In the genomic region with DNA sequence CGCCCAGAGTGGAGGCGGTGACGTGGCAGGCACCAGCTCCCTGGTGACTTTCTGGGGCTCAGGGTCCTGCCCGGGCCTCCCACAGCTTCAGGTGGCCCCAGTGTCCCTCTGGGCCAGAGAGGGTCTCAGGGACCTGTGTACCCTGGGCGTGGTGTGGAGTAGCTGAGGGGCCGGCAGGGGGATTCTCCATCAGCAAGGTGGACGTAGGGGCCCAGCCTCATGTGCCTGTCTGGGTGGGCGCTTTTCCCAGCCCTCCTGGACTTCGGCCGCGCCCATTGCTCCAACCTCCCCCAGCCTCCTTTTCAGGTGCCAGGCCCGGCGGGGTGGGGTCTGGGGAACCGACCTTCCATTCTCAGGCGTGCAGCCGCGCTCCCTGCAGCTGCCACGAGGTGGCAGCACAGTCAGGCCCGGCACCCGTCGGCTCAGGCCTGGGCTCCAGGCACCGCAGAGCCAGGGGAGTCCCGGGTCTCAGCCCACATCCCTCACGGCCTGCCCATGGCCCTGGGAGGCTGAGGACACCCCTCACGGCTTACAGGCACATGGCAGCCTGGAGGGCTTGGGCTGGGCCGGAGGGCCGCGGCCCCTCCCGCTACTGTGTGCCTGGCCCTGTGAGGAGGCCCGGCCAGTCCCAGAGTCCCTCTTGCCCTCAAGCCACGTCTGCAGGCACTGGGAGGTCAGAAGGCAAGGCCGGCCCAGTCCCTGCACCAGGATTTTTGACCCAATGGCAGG, we compare ENCODE assay signal across 8 cellular contexts. TPM values are rescaled to one million over a fixed set of nuclear protein-coding genes. Genes with fewer than 3 reads are reported as not detected.
DNase-seq lines count a peak whose midpoint lies in the region; ATAC-seq, FAIRE-seq and TF ChIP-seq lines count a peak whose summit lies in the region.

No MANE protein-coding gene starts in this region.

- dilution Hi-C loops in endothelial cell of umbilical vein (cut with MboI; ENCODE audit: extremely low pct_ligation_motif_present, low sequenced_read_pairs): no loop called here

- BruUV-seq in endothelial cell of umbilical vein (replicated peaks; lab: Mats Ljungman, UMichigan): no TSS peak

- H3K4me1 ChIP-seq in endothelial cell of umbilical vein (ENCODE audit: control insufficient read depth, extremely low read depth, insufficient read depth, low read length): no peaks in the 10 kb centered on the region

- H3K36me3 ChIP-seq in endothelial cell of umbilical vein (ENCODE audit: control insufficient read depth in 2 of 2, extremely low read depth in 1 of 2, insufficient read depth in 2 of 2, low read length in 2 of 2): no peaks in the 10 kb centered on the region

- no peak overlapping the region for H3K27ac ChIP-seq in endothelial cell of umbilical vein (ENCODE audit: insufficient read depth, low read depth, low read length)

- H3K27me3 ChIP-seq in endothelial cell of umbilical vein (ENCODE audit: control insufficient read depth in 2 of 2, insufficient read depth in 2 of 2, low read length in 2 of 2): no peaks in the 10 kb centered on the region

- CTCF ChIA-PET in endothelial cell of umbilical vein (lab: Charles Lee): interaction anchor here (1.0 to 3.9 kb wide), 8 partner anchors 50 to 372 kb away, joined by 3 to 36 read pairs (median 4); no protein-coding TSS in a partner anchor

- ATAC-seq in GM19452 (IDR thresholded peaks at IDR 0.05; ENCODE audit: unreplicated experiment): no peak

- H3K9ac ChIP-seq in endothelial cell of umbilical vein (replicated peaks; ENCODE audit: extremely low read depth, insufficient read depth, low read length): no peak overlapping the region

- H3K79me2 ChIP-seq in endothelial cell of umbilical vein (ENCODE audit: control insufficient read depth, insufficient read depth, low read length): no peaks in the 10 kb centered on the region

- TF ChIP-seq CTCF in endothelial cell of umbilical vein (IDR thresholded peaks at IDR 0.05; ENCODE audit: extremely low read depth in 1 of 2, insufficient read depth in 1 of 2, low read depth in 1 of 2, low read length in 2 of 2): peak; percentile 83 to 97

- intact Hi-C loops in endothelial cell of umbilical vein (cut with micrococcal nuclease): loop anchor here (1.0 to 2.0 kb wide), 2 partner anchors 312 to 372 kb away; no protein-coding TSS in a partner anchor

- peak; percentile 50 for FAIRE-seq in endothelial cell of umbilical vein (lab: Jason Lieb, UNC)

- no peaks in the 10 kb centered on the region for H4K20me1 ChIP-seq in endothelial cell of umbilical vein (replicated peaks; ENCODE audit: control insufficient read depth, extremely low read depth, insufficient read depth, low read length)

- no peak overlapping the region for H2AFZ ChIP-seq in endothelial cell of umbilical vein (ENCODE audit: low read depth, low read length)

- DNase-seq in SIG-M5 treated with dmso at 0.1 percent for 504 hours (lab: John Stamatoyannopoulos, UW; ENCODE audit: unreplicated experiment): peak; percentile 9
- DNase-seq in SIG-M5 (lab: John Stamatoyannopoulos, UW): no peak
- peak; percentile 40 for DNase-seq in NCI-H345 treated with DMSO at 0.1 percent for 48 hours (lab: John Stamatoyannopoulos, UW; ENCODE audit: unreplicated experiment)
- peak; percentile 41 to 51 (median 45) for DNase-seq in activated CD8-positive, alpha-beta memory T cell treated with anti-CD3 and anti-CD28 coated beads for 48 hours (ENCODE audit: low read depth in 2 of 3, low spot score in 2 of 3)
- DNase-seq in endothelial cell of umbilical vein (ENCODE audit: low read depth, low spot score): peak; percentile 29
- DNase-seq in midbrain (lab: John Stamatoyannopoulos, UW): peak; percentile 60
- peak; percentile 80 for DNase-seq in stimulated activated CD8-positive, alpha-beta memory T cell treated with anti-CD3 and anti-CD28 coated beads, Interleukin-4, amount 100 ng/mL, for 48 hours

- no peak for TF ChIP-seq POLR2A in endothelial cell of umbilical vein (IDR thresholded peaks at IDR 0.05; ENCODE audit: low read depth, low read length)

- no peak overlapping the region for H3K4me3 ChIP-seq in endothelial cell of umbilical vein (replicated peaks in 1 of 3; ENCODE audit: insufficient read depth in 1 of 3, low read depth in 1 of 3, low read length in 3 of 3)

- H3K9me3 ChIP-seq in endothelial cell of umbilical vein (replicated peaks; ENCODE audit: control insufficient read depth, insufficient read depth, low read length): no peaks in the 10 kb centered on the region

- no peak overlapping the region for H3K4me2 ChIP-seq in endothelial cell of umbilical vein (ENCODE audit: insufficient read depth, low read length)

- no peaks in the 10 kb centered on the region for H3K9me1 ChIP-seq in endothelial cell of umbilical vein (replicated peaks; ENCODE audit: control insufficient read depth, extremely low read depth, insufficient read depth, low read length)

- POLR2A ChIA-PET in endothelial cell of umbilical vein (lab: Charles Lee): no interaction called here

TF ChIP-seq in endothelial cell of umbilical vein, 7 proteins besides CTCF, POLR2A, EP300 and RAD21:
- TF ChIP-seq POLR2AphosphoS5 (IDR thresholded peaks at IDR 0.05; ENCODE audit: insufficient read depth, low read depth, low read length) (no peak), FOS (IDR thresholded peaks at IDR 0.05; ENCODE audit: borderline replicate concordance, insufficient read depth, low read length) (no peak), EZH2 (IDR thresholded peaks at IDR 0.05; ENCODE audit: borderline replicate concordance, low read depth, low read length, severe bottlenecking) (no peak), GATA2 (IDR thresholded peaks at IDR 0.05; ENCODE audit: insufficient read depth, insufficient read length, low read depth, low read length) (no peak), MYC (IDR thresholded peaks at IDR 0.05; ENCODE audit: low read depth, low read length) (no peak), JUN (IDR thresholded peaks at IDR 0.05; ENCODE audit: borderline replicate concordance, insufficient read depth, insufficient read length, low read depth) (no peak)
- TF ChIP-seq, protein P1, sequence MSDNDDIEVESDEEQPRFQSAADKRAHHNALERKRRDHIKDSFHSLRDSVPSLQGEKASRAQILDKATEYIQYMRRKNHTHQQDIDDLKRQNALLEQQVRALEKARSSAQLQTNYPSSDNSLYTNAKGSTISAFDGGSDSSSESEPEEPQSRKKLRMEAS (IDR thresholded peaks at IDR 0.05; ENCODE audit: insufficient read depth, insufficient read length): no peak

RNA-seq across cellular contexts. Expression of a gene that starts 19.9 kb away (rescaled TPM):
- not detected in 2 replicates for total RNA-seq in endothelial cell of umbilical vein
- not detected in 2 replicates for polyA plus RNA-seq in endothelial cell of umbilical vein
- not detected in 2 replicates for polyA plus RNA-seq in endothelial cell of umbilical vein (2011; cell fraction: cytosol; rRNA removed)
- not detected in 2 replicates for polyA plus RNA-seq in endothelial cell of umbilical vein (2011; cell fraction: nucleus; rRNA removed)
- 0.01 TPM in 1 of 2 replicates, not detected in the other for polyA plus RNA-seq in endothelial cell of umbilical vein (2012)
- polyA minus RNA-seq in endothelial cell of umbilical vein: not detected in 2 replicates
- not detected for polyA minus RNA-seq in endothelial cell of umbilical vein (2011; cell fraction: cytosol; rRNA and poly(A)+ RNA removed)
- not detected in 2 replicates for polyA minus RNA-seq in endothelial cell of umbilical vein (2011; cell fraction: nucleus; rRNA and poly(A)+ RNA removed)

RNA-seq across cellular contexts. Expression of a gene that starts 45.2 kb away (rescaled TPM):
- total RNA-seq in endothelial cell of umbilical vein: not detected in 2 replicates
- not detected in 2 replicates for polyA plus RNA-seq in endothelial cell of umbilical vein
- polyA plus RNA-seq in endothelial cell of umbilical vein (2011; cell fraction: cytosol; rRNA removed): not detected in 2 replicates
- not detected in 2 replicates for polyA plus RNA-seq in endothelial cell of umbilical vein (2011; cell fraction: nucleus; rRNA removed)
- not detected in 2 replicates for polyA plus RNA-seq in endothelial cell of umbilical vein (2012)
- not detected in 2 replicates for polyA minus RNA-seq in endothelial cell of umbilical vein
- 0.10 TPM for polyA minus RNA-seq in endothelial cell of umbilical vein (2011; cell fraction: cytosol; rRNA and poly(A)+ RNA removed)
- not detected in 2 replicates for polyA minus RNA-seq in endothelial cell of umbilical vein (2011; cell fraction: nucleus; rRNA and poly(A)+ RNA removed)
